In the genomic region with DNA sequence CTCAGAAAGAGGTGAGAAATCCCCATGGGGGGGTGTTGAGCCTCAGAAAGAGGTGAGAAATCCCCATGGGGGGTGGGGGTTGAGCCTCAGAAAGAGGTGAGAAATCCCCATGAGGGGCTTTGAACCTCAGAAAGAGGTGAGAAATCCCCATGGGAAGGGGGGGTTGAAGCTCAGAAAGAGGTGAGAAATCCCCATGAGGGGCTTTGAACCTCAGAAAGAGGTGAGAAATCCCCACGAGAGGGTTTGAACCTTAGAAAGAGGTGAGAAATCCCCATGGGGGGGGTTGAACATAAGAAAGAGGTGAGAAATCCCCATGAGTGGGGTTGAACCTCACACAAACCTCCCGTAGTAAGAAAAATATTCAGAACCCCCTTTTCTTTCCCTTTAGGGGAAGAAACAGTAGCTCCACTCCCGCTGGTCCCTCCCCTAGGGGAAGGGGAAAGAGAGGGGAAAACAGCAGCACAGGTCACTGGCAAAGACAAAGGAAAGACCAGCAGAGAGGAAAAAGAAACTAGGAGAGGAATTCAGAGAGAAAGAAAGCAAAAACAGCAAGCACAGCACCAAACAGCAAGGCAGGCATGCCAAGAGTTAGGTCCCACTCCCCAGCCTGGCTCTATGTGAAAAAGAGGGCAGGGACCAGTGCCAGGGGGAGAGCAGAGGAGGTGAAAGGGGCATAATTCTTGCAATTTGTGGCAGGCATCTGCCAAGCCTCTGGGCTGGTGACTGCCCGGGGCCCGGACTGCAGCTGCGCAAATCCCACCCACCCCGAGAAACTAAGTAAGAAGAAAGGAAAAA, we compare ENCODE assay signal across 16 cellular contexts. TPM values are rescaled to one million over a fixed set of nuclear protein-coding genes. Genes with fewer than 3 reads are reported as not detected.
DNase-seq lines count a peak whose midpoint lies in the region; ATAC-seq and TF ChIP-seq lines count a peak whose summit lies in the region.
"Had no signal": no experiment of that assay in that cellular context is flagged by ENCODE, and none has a peak within 500 bp of the region (broad histone marks: within the 10 kb centered on the region; RNA-seq: fewer than 3 reads in every experiment).

No MANE protein-coding gene starts in this region.

- peaks cover 10% of the 10 kb centered on the region for H3K4me1 Mint-ChIP-seq in T-helper 1 cell treated with Interleukin-12 subunit alpha and Interleukin-12 subunit beta and Interleukin-4 antibody, amounts not matched to agents 30 μg/mL and 1 μg/mL, for 36 hours (ENCODE audit: low read depth)
- peaks cover 20% of the 10 kb centered on the region for H3K4me1 Mint-ChIP-seq in activated T-helper 2 cell treated with anti-CD3 and anti-CD28 coated beads, Interferon-gamma antibody, Interleukin-2, Interleukin-4, amounts not matched to agents 10 μg/mL and 5 μg/mL and 100 μg/mL, durations not matched to agents 14 hours and 24 hours and 36 hours (ENCODE audit: low read depth)
- H3K4me1 Mint-ChIP-seq in mesothelial cell of epicardium, result peaks cover 23% of the 10 kb centered on the region
- H3K4me1 Mint-ChIP-seq: neural progenitor cell had no signal

- H3K27me3 Mint-ChIP-seq in T-helper 1 cell treated with Interleukin-12 subunit alpha and Interleukin-12 subunit beta and Interleukin-4 antibody, amounts not matched to agents 30 μg/mL and 1 μg/mL, for 36 hours (ENCODE audit: low read depth), result peaks cover 7% of the 10 kb centered on the region
- peaks cover 3% of the 10 kb centered on the region for H3K27me3 Mint-ChIP-seq in activated T-helper 2 cell treated with anti-CD3 and anti-CD28 coated beads, Interferon-gamma antibody, Interleukin-2, Interleukin-4, amounts not matched to agents 10 μg/mL and 5 μg/mL and 100 μg/mL, durations not matched to agents 14 hours and 24 hours and 36 hours (ENCODE audit: low read depth)
- H3K27me3 Mint-ChIP-seq in mesothelial cell of epicardium (ENCODE audit: low read depth), result no peaks in the 10 kb centered on the region

- H3K27ac ChIP-seq in smooth muscle cell (ENCODE audit: low read depth), result no peak overlapping the region
- H3K27ac ChIP-seq: 22Rv1, C4-2B, neural progenitor cell, right lobe of liver had no signal

- H3K79me2 ChIP-seq in smooth muscle cell (ENCODE audit: low read depth), result no peaks in the 10 kb centered on the region

- H3K4me2 ChIP-seq in smooth muscle cell, result no peak overlapping the region
- H3K4me2 ChIP-seq: neural progenitor cell had no signal

- H3K4me1 ChIP-seq in smooth muscle cell (ENCODE audit: low read depth), result peaks cover 12% of the 10 kb centered on the region
- H3K4me1 ChIP-seq: right lobe of liver had no signal

- H3K36me3 ChIP-seq in smooth muscle cell (ENCODE audit: low read depth), result no peaks in the 10 kb centered on the region
- H3K36me3 ChIP-seq: neural progenitor cell, right lobe of liver had no signal

- H3K27ac Mint-ChIP-seq in T-helper 1 cell treated with Interleukin-12 subunit alpha and Interleukin-12 subunit beta and Interleukin-4 antibody, amounts not matched to agents 30 μg/mL and 1 μg/mL, for 36 hours, result peak overlapping the region; percentile 33
- H3K27ac Mint-ChIP-seq in activated T-helper 2 cell treated with anti-CD3 and anti-CD28 coated beads, Interferon-gamma antibody, Interleukin-2, Interleukin-4, amounts not matched to agents 10 μg/mL and 5 μg/mL and 100 μg/mL, durations not matched to agents 14 hours and 24 hours and 36 hours, result peak overlapping the region; percentile 56
- H3K27ac Mint-ChIP-seq in mesothelial cell of epicardium, result peak overlapping the region; percentile 23
- H3K27ac Mint-ChIP-seq: neural progenitor cell had no signal

- no peaks in the 10 kb centered on the region for H3K9me3 ChIP-seq in smooth muscle cell (replicated peaks; ENCODE audit: low read depth)
- H3K9me3 ChIP-seq: right lobe of liver had no signal

- WGBS in smooth muscle cell (ENCODE audit: low lambda C conversion rate), result 88% methylated on average over 7 of the region's 7 CpGs

- H4K20me1 ChIP-seq in smooth muscle cell (ENCODE audit: low read depth), result no peaks in the 10 kb centered on the region

- ATAC-seq in GM18868 (IDR thresholded peaks at IDR 0.05; ENCODE audit: unreplicated experiment) (peak; percentile 32), HG03439 (IDR thresholded peaks at IDR 0.05; ENCODE audit: unreplicated experiment) (no peak)
- ATAC-seq: left ventricle myocardium superior, right lobe of liver had no signal

- H3K4me3 Mint-ChIP-seq in T-helper 1 cell treated with Interleukin-12 subunit alpha and Interleukin-12 subunit beta and Interleukin-4 antibody, amounts not matched to agents 30 μg/mL and 1 μg/mL, for 36 hours, result no peak overlapping the region
- no peak overlapping the region for H3K4me3 Mint-ChIP-seq in activated T-helper 2 cell treated with anti-CD3 and anti-CD28 coated beads, Interferon-gamma antibody, Interleukin-2, Interleukin-4, amounts not matched to agents 10 μg/mL and 5 μg/mL and 100 μg/mL, durations not matched to agents 14 hours and 24 hours and 36 hours (ENCODE audit: low read depth)
- H3K4me3 Mint-ChIP-seq in mesothelial cell of epicardium, result no peak overlapping the region
- H3K4me3 Mint-ChIP-seq: neural progenitor cell had no signal

- DNase-seq in T-helper 1 cell (no peak), mesothelial cell of epicardium (ENCODE audit: low spot score in 2 of 2, unreplicated experiment in 2 of 2) (no peak), smooth muscle cell (lab: John Stamatoyannopoulos, UW; ENCODE audit: unreplicated experiment) (no peak), DMS79 treated with DMSO at 0.1 percent for 48 hours (lab: John Stamatoyannopoulos, UW) (no peak)
- no peak for DNase-seq in activated T-helper 2 cell treated with anti-CD3 and anti-CD28 coated beads, Interferon-gamma antibody, Interleukin-2, Interleukin-4, amounts not matched to agents 10 μg/mL and 5 μg/mL and 100 μg/mL, durations not matched to agents 14 hours and 24 hours and 36 hours (ENCODE audit: low spot score)
- DNase-seq: amygdala, cortex of kidney, left ventricle myocardium superior, NCI-H226, right lobe of liver had no signal

- no peak overlapping the region for H3K9ac ChIP-seq in smooth muscle cell (ENCODE audit: low read depth)
- H3K9ac ChIP-seq: neural progenitor cell had no signal

- no peaks in the 10 kb centered on the region for H3F3A ChIP-seq in smooth muscle cell (ENCODE audit: low read depth)

- TF ChIP-seq CTCF in mesothelial cell of epicardium (IDR thresholded peaks at IDR 0.05; ENCODE audit: unreplicated experiment), result no peak
- TF ChIP-seq CTCF in smooth muscle cell (IDR thresholded peaks at IDR 0.05; ENCODE audit: borderline replicate concordance, insufficient read depth, poor library complexity, severe bottlenecking), result no peak

- H3K9me3 Mint-ChIP-seq in T-helper 1 cell treated with Interleukin-12 subunit alpha and Interleukin-12 subunit beta and Interleukin-4 antibody, amounts not matched to agents 30 μg/mL and 1 μg/mL, for 36 hours, result peaks cover 15% of the 10 kb centered on the region
- peaks cover 4% of the 10 kb centered on the region for H3K9me3 Mint-ChIP-seq in activated T-helper 2 cell treated with anti-CD3 and anti-CD28 coated beads, Interferon-gamma antibody, Interleukin-2, Interleukin-4, amounts not matched to agents 10 μg/mL and 5 μg/mL and 100 μg/mL, durations not matched to agents 14 hours and 24 hours and 36 hours
- H3K9me3 Mint-ChIP-seq in mesothelial cell of epicardium, result peaks cover 12% of the 10 kb centered on the region
- H3K9me3 Mint-ChIP-seq: neural progenitor cell had no signal

- no peak overlapping the region for H3K4me3 ChIP-seq in smooth muscle cell
- H3K4me3 ChIP-seq: neural progenitor cell, right lobe of liver had no signal

- no peaks in the 10 kb centered on the region for H3K36me3 Mint-ChIP-seq in T-helper 1 cell treated with Interleukin-12 subunit alpha and Interleukin-12 subunit beta and Interleukin-4 antibody, amounts not matched to agents 30 μg/mL and 1 μg/mL, for 36 hours (ENCODE audit: low read depth)
- H3K36me3 Mint-ChIP-seq in activated T-helper 2 cell treated with anti-CD3 and anti-CD28 coated beads, Interferon-gamma antibody, Interleukin-2, Interleukin-4, amounts not matched to agents 10 μg/mL and 5 μg/mL and 100 μg/mL, durations not matched to agents 14 hours and 24 hours and 36 hours (ENCODE audit: low read depth), result no peaks in the 10 kb centered on the region
- H3K36me3 Mint-ChIP-seq in mesothelial cell of epicardium, result no peaks in the 10 kb centered on the region
- H3K36me3 Mint-ChIP-seq: neural progenitor cell had no signal

- H3K27me3 ChIP-seq in smooth muscle cell (ENCODE audit: low read depth), result no peaks in the 10 kb centered on the region
- H3K27me3 ChIP-seq: neural progenitor cell, right lobe of liver had no signal

- H2AFZ ChIP-seq in smooth muscle cell (ENCODE audit: low read depth), result no peak overlapping the region
- H2AFZ ChIP-seq: neural progenitor cell had no signal

- intact Hi-C loops in activated T-helper 2 cell treated with anti-CD3 and anti-CD28 coated beads, Interferon-gamma antibody, Interleukin-2, Interleukin-4, amounts not matched to agents 10 μg/mL and 5 μg/mL and 100 μg/mL, durations not matched to agents 14 hours and 24 hours and 36 hours (cut with micrococcal nuclease), result no loop called here

RNA-seq across cellular contexts. Expression of gene GOPC, which starts 14.9 kb away (rescaled TPM):
- total RNA-seq in activated T-helper 2 cell treated with anti-CD3 and anti-CD28 coated beads, Interferon-gamma antibody, Interleukin-2, Interleukin-4, amounts not matched to agents 10 μg/mL and 5 μg/mL and 100 μg/mL, durations not matched to agents 14 hours and 24 hours and 36 hours, result 22.9 and 24.2 TPM in 2 replicates
- 46.1 to 47.3 TPM (median 47.0 TPM) in 3 replicates for total RNA-seq in mesothelial cell of epicardium
- 73.7 and 77.6 TPM in 2 replicates for total RNA-seq in smooth muscle cell
- 26.5 and 38.3 TPM in 2 replicates for polyA plus RNA-seq in smooth muscle cell

RNA-seq across cellular contexts. Expression of gene NUS1, which starts 58.1 kb away (rescaled TPM):
- 44.2 and 44.6 TPM in 2 replicates for total RNA-seq in activated T-helper 2 cell treated with anti-CD3 and anti-CD28 coated beads, Interferon-gamma antibody, Interleukin-2, Interleukin-4, amounts not matched to agents 10 μg/mL and 5 μg/mL and 100 μg/mL, durations not matched to agents 14 hours and 24 hours and 36 hours
- total RNA-seq in mesothelial cell of epicardium (30.2 to 31.3 TPM (median 30.3 TPM) in 3 replicates), smooth muscle cell (35.4 and 38.9 TPM in 2 replicates)
- polyA plus RNA-seq in smooth muscle cell, result 17.9 and 18.5 TPM in 2 replicates
